Comparison of ENCODE assay signal across 24 cellular contexts in the genomic region with DNA sequence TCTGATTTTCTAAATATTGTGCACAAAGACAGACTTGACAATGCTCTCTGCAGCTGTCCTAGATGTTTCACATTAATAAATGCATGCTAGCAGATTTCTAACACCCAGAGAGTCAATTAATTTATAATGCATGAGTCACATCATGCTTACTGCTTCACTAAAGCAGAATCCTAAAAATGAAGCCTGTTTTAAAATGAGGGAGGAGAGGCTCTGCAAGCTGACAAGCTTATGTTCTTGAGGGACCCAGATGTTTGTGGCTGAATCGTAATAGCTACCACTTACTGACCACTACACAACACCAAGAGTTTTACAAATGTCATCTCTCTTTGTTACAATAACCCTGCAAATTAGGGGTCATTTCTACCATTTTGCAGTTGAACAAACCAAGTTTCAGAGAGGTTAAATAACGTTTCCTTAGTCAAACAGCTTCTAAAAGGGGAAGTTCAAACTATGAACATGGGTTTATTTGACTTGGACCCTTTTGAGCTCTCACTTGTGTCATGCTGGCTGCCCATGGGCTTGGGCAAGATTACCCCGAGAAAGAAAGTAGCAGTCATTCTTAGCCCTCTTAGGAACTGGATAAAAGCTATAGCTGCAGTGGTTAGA.
"Had no signal": no experiment of that assay in that cellular context is flagged by ENCODE, and none has a peak within 500 bp of the region (broad histone marks: within the 10 kb centered on the region; RNA-seq: fewer than 3 reads in every experiment).

No MANE protein-coding gene starts in this region.

- H3K36me3 ChIP-seq: esophagus squamous epithelium, heart right ventricle, sigmoid colon, spleen, upper lobe of left lung had no signal

- ATAC-seq: activated CD8-positive, alpha-beta T cell treated with anti-CD3 and anti-CD28 coated beads for 36 hours; effector memory CD8-positive, alpha-beta T cell; heart right ventricle; left colon; mucosa of descending colon; naive thymus-derived CD4-positive, alpha-beta T cell; stimulated activated naive CD8-positive, alpha-beta T cell treated with anti-CD3 and anti-CD28 coated beads, Interleukin-15, Interleukin-2, amounts not matched to agents 100 U/mL and 50 U/mL, for 24 hours had no signal

- H3K36me3 Mint-ChIP-seq: memory B cell had no signal

- H3K4me3 ChIP-seq: dorsolateral prefrontal cortex, esophagus squamous epithelium, heart right ventricle, mucosa of descending colon, sigmoid colon, spleen, upper lobe of left lung had no signal

- H3K4me1 ChIP-seq: esophagus squamous epithelium, heart right ventricle, spleen, upper lobe of left lung had no signal

- H3K27ac ChIP-seq: dorsolateral prefrontal cortex, esophagus squamous epithelium, heart right ventricle, sigmoid colon, spleen, upper lobe of left lung had no signal

- H3K27ac Mint-ChIP-seq: activated CD8-positive, alpha-beta T cell treated with anti-CD3 and anti-CD28 coated beads for 36 hours; activated naive CD4-positive, alpha-beta T cell treated with anti-CD3 and anti-CD28 coated beads, Interleukin-2, amount 50 U/mL, for 24 hours; effector memory CD8-positive, alpha-beta T cell; memory B cell; naive thymus-derived CD4-positive, alpha-beta T cell had no signal

- DNase-seq: activated CD4-positive, alpha-beta T cell treated with anti-CD3 and anti-CD28 coated beads for 48 hours; activated CD8-positive, alpha-beta T cell treated with anti-CD3 and anti-CD28 coated beads for 36 hours; activated gamma-delta T cell treated with Interleukin-2 at 50 U/mL for 16 hours; activated T-cell treated with anti-CD3 and anti-CD28 coated beads, Interleukin-2, amount 50 U/mL, for 1 hour; aorta; dorsolateral prefrontal cortex; effector memory CD8-positive, alpha-beta T cell; esophagus squamous epithelium; heart right ventricle; left colon; mucosa of descending colon; naive thymus-derived CD4-positive, alpha-beta T cell; occipital lobe; posterior cingulate gyrus; retina; sigmoid colon; spleen; stimulated activated CD4-positive, alpha-beta T cell treated with anti-CD3 and anti-CD28 coated beads, Interleukin-4, amount 100 ng/mL, for 24 hours; stimulated activated naive CD8-positive, alpha-beta T cell treated with anti-CD3 and anti-CD28 coated beads, Interleukin-15, Interleukin-2, amounts not matched to agents 100 U/mL and 50 U/mL, for 24 hours; upper lobe of left lung had no signal

- H3K4me1 Mint-ChIP-seq: activated naive CD4-positive, alpha-beta T cell treated with anti-CD3 and anti-CD28 coated beads, Interleukin-2, amount 50 U/mL, for 24 hours; central memory CD8-positive, alpha-beta T cell; memory B cell; naive thymus-derived CD4-positive, alpha-beta T cell had no signal

- H3K9me3 ChIP-seq: esophagus squamous epithelium, upper lobe of left lung had no signal

- H3K27me3 Mint-ChIP-seq: activated CD8-positive, alpha-beta T cell treated with anti-CD3 and anti-CD28 coated beads for 36 hours; activated naive CD4-positive, alpha-beta T cell treated with anti-CD3 and anti-CD28 coated beads, Interleukin-2, amount 50 U/mL, for 24 hours; central memory CD8-positive, alpha-beta T cell; effector memory CD8-positive, alpha-beta T cell; memory B cell; naive thymus-derived CD4-positive, alpha-beta T cell had no signal

- H3K4me3 Mint-ChIP-seq: activated CD8-positive, alpha-beta T cell treated with anti-CD3 and anti-CD28 coated beads for 36 hours; activated naive CD4-positive, alpha-beta T cell treated with anti-CD3 and anti-CD28 coated beads, Interleukin-2, amount 50 U/mL, for 24 hours; central memory CD8-positive, alpha-beta T cell; effector memory CD8-positive, alpha-beta T cell; memory B cell; naive thymus-derived CD4-positive, alpha-beta T cell; neural crest cell had no signal

- H3K27me3 ChIP-seq: dorsolateral prefrontal cortex, esophagus squamous epithelium, heart right ventricle, sigmoid colon, spleen, upper lobe of left lung had no signal
